Comparison of ENCODE assay signal across 1 cellular context in the genomic region with DNA sequence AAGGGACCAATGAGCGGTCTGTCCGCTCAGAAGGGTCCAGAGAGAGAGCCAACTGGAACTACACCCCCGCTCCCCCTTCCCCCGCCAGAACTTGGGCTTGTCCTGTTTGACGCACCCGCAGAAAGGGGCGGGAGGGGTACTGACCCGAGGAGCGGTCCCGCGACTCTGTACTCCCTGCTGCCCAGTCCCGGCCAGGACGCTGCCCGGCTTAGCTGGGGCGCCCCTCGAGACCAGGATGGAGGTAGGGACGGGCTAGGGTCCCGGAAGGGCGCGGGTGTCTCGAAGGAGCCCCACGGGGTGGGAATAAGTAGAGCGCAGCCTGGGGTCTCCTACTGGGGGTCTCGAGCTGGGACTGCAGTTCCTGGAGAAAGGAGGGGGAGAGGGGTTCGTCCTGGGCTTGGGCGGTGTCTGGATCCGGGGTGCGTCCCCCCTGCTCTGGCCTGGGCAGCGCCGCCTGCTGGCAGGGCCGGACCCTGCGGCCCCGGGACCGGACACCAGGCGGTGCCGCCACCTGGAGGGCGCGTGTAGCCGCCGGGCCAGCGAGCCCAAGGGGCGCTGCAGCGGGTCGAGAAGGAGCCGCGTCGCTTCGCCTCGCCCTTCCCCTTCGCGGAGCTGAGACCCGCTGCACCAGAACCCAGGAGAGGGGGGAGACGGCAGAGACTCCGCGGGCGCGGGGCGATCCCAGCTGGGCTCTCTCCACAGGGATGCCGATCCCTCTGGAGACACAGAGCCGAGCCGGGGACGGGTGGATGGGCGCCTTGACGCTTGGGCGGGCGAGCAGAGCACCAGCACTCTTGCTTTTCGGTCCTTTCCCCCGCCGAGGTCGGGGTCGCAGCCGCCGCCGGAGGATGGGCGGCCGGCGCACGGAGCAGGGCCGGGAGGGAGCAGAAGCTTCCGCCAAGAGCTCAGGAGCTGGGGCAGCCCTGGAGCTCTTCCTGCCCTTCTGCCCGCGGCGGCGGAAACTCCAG.
TF ChIP-seq lines count a peak whose summit lies in the region.

No MANE protein-coding gene starts in this region.

TF ChIP-seq in HepG2, 621 proteins besides CTCF, POLR2A, EP300 and RAD21 (continued from another document and continues in another):
- TF ChIP-seq ZNF20 (CRISPR knock-in tag; IDR thresholded peaks at IDR 0.05) = no peak
- TF ChIP-seq ZNF430 (CRISPR knock-in tag; IDR thresholded peaks at IDR 0.05) = no peak
- no peak; the same call in 1 of the 2 replicates for TF ChIP-seq ZSCAN31 (CRISPR knock-in tag; IDR thresholded peaks at IDR 0.05; ENCODE audit: low read depth)
- TF ChIP-seq GABPA (IDR thresholded peaks at IDR 0.05; ENCODE audit: low read depth, low read length) = no peak
- TF ChIP-seq GABPA (CRISPR knock-in tag; IDR thresholded peaks at IDR 0.05; ENCODE audit: low read depth) = no peak
- no peak; the same call in 1 of the 2 replicates for TF ChIP-seq ZNF598 (CRISPR knock-in tag; IDR thresholded peaks at IDR 0.05; ENCODE audit: borderline replicate concordance)
- no peak for TF ChIP-seq ATRX (CRISPR knock-in tag; IDR thresholded peaks at IDR 0.05; ENCODE audit: borderline replicate concordance)
- TF ChIP-seq, protein P1, sequence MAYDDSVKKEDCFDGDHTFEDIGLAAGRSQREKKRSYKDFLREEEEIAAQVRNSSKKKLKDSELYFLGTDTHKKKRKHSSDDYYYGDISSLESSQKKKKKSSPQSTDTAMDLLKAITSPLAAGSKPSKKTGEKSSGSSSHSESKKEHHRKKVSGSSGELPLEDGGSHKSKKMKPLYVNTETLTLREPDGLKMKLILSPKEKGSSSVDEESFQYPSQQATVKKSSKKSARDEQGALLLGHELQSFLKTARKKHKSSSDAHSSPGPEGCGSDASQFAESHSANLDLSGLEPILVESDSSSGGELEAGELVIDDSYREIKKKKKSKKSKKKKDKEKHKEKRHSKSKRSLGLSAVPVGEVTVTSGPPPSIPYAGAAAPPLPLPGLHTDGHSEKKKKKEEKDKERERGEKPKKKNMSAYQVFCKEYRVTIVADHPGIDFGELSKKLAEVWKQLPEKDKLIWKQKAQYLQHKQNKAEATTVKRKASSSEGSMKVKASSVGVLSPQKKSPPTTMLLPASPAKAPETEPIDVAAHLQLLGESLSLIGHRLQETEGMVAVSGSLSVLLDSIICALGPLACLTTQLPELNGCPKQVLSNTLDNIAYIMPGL (CRISPR knock-in tag; IDR thresholded peaks at IDR 0.05; ENCODE audit: borderline replicate concordance in 1 of 2, low read depth in 1 of 2) = peak; percentile 99
- no peak for TF ChIP-seq JUNB (CRISPR knock-in tag; IDR thresholded peaks at IDR 0.05; ENCODE audit: borderline replicate concordance)
- no peak for TF ChIP-seq ZNF550 (CRISPR knock-in tag; IDR thresholded peaks at IDR 0.05; ENCODE audit: borderline replicate concordance)
- no peak for TF ChIP-seq ZNF18 (CRISPR knock-in tag; IDR thresholded peaks at IDR 0.05; ENCODE audit: insufficient replicate concordance)
- no peak; the same call in 1 of the 2 replicates for TF ChIP-seq ZNF121 (CRISPR knock-in tag; IDR thresholded peaks at IDR 0.05)
- TF ChIP-seq DNMT3B (CRISPR knock-in tag; conservative IDR thresholded peaks at IDR 0.05) = no peak
- TF ChIP-seq TSC22D2 (CRISPR knock-in tag; IDR thresholded peaks at IDR 0.05; ENCODE audit: borderline replicate concordance) = peak; percentile 66; the same call in 1 of the 2 replicates
- TF ChIP-seq STAT5B (CRISPR knock-in tag; IDR thresholded peaks at IDR 0.05) = no peak
- peak; percentile 81; the same call in 1 of the 2 replicates for TF ChIP-seq RFXAP (CRISPR knock-in tag; IDR thresholded peaks at IDR 0.05; ENCODE audit: borderline replicate concordance)
- TF ChIP-seq PHF8 (CRISPR knock-in tag; IDR thresholded peaks at IDR 0.05) = peak; percentile 58
- TF ChIP-seq ZSCAN25 (CRISPR knock-in tag; IDR thresholded peaks at IDR 0.05) = peak; percentile 65
- TF ChIP-seq TFAP4 (IDR thresholded peaks at IDR 0.05; ENCODE audit: borderline replicate concordance, low read depth) = no peak; the same call in 1 of the 2 replicates
- TF ChIP-seq ATF5 (CRISPR knock-in tag; IDR thresholded peaks at IDR 0.05; ENCODE audit: low read depth) = no peak
- TF ChIP-seq ZNF333 (CRISPR knock-in tag; IDR thresholded peaks at IDR 0.05; ENCODE audit: borderline replicate concordance) = 0 out of 2 replicates have a peak, but pooled peaks have one; percentile 28
- TF ChIP-seq POLR2AphosphoS5 (IDR thresholded peaks at IDR 0.05; ENCODE audit: low read depth, low read length) = no peak
- TF ChIP-seq, protein P2, sequence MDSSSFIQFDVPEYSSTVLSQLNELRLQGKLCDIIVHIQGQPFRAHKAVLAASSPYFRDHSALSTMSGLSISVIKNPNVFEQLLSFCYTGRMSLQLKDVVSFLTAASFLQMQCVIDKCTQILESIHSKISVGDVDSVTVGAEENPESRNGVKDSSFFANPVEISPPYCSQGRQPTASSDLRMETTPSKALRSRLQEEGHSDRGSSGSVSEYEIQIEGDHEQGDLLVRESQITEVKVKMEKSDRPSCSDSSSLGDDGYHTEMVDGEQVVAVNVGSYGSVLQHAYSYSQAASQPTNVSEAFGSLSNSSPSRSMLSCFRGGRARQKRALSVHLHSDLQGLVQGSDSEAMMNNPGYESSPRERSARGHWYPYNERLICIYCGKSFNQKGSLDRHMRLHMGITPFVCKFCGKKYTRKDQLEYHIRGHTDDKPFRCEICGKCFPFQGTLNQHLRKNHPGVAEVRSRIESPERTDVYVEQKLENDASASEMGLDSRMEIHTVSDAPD (CRISPR knock-in tag; IDR thresholded peaks at IDR 0.05) = no peak
- TF ChIP-seq TEAD2 (CRISPR knock-in tag; IDR thresholded peaks at IDR 0.05) = no peak
- no peak for TF ChIP-seq SAFB2 (CRISPR knock-in tag; IDR thresholded peaks at IDR 0.05; ENCODE audit: borderline replicate concordance, low read depth)
- TF ChIP-seq RFXANK (CRISPR knock-in tag; IDR thresholded peaks at IDR 0.05) = no peak
- TF ChIP-seq, protein P3, sequence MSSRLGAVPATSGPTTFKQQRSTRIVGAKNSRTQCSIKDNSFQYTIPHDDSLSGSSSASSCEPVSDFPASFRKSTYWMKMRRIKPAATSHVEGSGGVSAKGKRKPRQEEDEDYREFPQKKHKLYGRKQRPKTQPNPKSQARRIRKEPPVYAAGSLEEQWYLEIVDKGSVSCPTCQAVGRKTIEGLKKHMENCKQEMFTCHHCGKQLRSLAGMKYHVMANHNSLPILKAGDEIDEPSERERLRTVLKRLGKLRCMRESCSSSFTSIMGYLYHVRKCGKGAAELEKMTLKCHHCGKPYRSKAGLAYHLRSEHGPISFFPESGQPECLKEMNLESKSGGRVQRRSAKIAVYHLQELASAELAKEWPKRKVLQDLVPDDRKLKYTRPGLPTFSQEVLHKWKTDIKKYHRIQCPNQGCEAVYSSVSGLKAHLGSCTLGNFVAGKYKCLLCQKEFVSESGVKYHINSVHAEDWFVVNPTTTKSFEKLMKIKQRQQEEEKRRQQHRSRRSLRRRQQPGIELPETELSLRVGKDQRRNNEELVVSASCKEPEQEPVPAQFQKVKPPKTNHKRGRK (CRISPR knock-in tag; IDR thresholded peaks at IDR 0.05) = no peak
- TF ChIP-seq SRSF4 (IDR thresholded peaks at IDR 0.05; ENCODE audit: low read depth, low read length, poor library complexity, severe bottlenecking) = no peak
- TF ChIP-seq NFATC3 (CRISPR knock-in tag; IDR thresholded peaks at IDR 0.05) = no peak
- peak; percentile 79 for TF ChIP-seq ETV5 (CRISPR knock-in tag; IDR thresholded peaks at IDR 0.05; ENCODE audit: borderline replicate concordance)
- no peak for TF ChIP-seq ZNF318 (CRISPR knock-in tag; IDR thresholded peaks at IDR 0.05)
